Comparison of ENCODE assay signal across 9 cellular contexts in the genomic region with DNA sequence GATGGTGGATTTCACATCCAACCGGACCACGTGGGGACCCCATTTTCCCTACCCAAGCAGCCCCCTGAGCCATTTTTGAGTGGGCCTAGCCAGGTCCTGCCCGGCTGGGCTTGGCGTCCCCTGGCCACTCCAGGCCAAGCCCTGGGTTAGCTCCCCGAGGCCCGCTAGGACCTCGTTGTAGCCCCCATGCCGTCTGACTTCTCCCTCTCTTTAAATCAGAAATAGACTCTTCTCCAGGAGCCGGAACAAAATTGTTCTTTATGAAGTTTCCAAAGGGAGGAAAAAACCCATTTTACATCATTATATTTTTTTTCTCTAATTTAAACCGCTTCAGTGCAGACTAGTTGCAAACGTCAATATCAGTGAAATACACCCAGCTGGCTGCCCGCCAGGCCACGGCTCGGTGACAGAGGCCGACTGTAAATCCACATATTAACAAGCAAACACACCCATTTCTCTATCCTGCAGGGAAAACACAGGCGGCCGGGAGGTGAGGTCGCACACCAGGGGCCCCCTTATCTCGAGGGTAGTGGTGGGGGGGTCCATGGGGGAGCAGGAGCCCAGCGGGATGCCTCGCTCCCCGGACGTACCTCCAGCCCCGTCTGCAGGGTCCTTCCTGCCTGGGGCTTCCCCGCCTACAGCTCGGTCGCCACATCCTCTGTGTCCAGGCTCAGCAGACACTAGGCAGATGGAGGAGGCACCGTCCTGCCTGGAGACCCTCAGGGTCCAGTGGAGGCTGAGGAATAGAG.
DNase-seq lines count a peak whose midpoint lies in the region; ATAC-seq lines count a peak whose summit lies in the region.
"Had no signal": no experiment of that assay in that cellular context is flagged by ENCODE, and none has a peak within 500 bp of the region (broad histone marks: within the 10 kb centered on the region; RNA-seq: fewer than 3 reads in every experiment).

No MANE protein-coding gene starts in this region.

- peaks cover 18 to 30% (median 26%) of the 10 kb centered on the region in 3 donors for H3K4me1 Mint-ChIP-seq in naive B cell

- peaks cover 0 to 41% (median 31%) of the 10 kb centered on the region in 3 donors for H3K27me3 Mint-ChIP-seq in naive B cell

- H3K4me3 Mint-ChIP-seq in naive B cell = peak overlapping the region in 6 of 8 donors; percentile 56 to 82 (median 68)

- H3K9me3 Mint-ChIP-seq in naive B cell = peaks cover 0 to 2% (median 0%) of the 10 kb centered on the region in 7 donors

- DNase-seq in NCI-H2081 (lab: John Stamatoyannopoulos, UW) (peak; percentile 17 to 35), NCI-H2081 treated with DMSO at 0.1 percent for 48 hours (lab: John Stamatoyannopoulos, UW) (no peak), NCI-H69 (lab: John Stamatoyannopoulos, UW) (peak; percentile 58), astrocyte of the hippocampus (ENCODE audit: low read depth, low spot score) (peak; percentile 63), naive B cell (no peak), SW 1271 (lab: John Stamatoyannopoulos, UW) (no peak)
- DNase-seq: DND-41 had no signal

- H3K27ac Mint-ChIP-seq in naive B cell = peak overlapping the region in 1 of 6 donors; percentile 34

- peaks cover 0 to 8% of the 10 kb centered on the region in 2 donors for H3K36me3 Mint-ChIP-seq in naive B cell

- peak in 1 of 2 donors; percentile 48 for ATAC-seq in naive B cell (ENCODE audit: low read depth in 2 of 2)
- ATAC-seq in GM18870 (IDR thresholded peaks at IDR 0.05; ENCODE audit: unreplicated experiment) = no peak
- no peak for ATAC-seq in GM18511 (IDR thresholded peaks at IDR 0.05; ENCODE audit: unreplicated experiment)

Comparison
In these comparisons a context has a peak if more than half of its experiments do, and no peak if none do; other contexts are left out.
1. DNase-seq: peak in NCI-H2081 (2 of 2), NCI-H69 (single experiment) and astrocyte of the hippocampus (single experiment); none in NCI-H2081 treated with DMSO at 0.1 percent for 48 hours (single experiment), naive B cell (single experiment) and SW 1271 (0 of 2).